Comparison of ENCODE assay signal across 25 cellular contexts in the genomic region with DNA sequence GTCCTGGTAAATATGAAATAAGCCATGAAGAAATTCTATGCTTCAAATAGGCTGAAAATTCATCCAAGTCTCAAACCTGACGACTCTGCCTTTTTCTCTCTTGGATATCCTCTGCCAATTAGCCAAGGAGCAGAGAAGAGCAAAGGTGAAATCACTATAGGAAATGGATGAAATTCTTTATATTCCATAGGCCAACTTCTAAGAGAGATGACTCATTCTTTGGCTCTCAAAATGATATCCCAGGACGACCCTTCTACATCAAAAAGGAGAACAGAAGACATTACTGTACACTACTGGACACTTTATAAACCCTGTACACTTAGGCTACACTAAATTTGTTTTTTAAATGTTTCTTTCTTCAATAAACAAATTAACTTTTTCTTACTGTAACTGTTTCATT. TPM values are rescaled to one million over a fixed set of nuclear protein-coding genes. Genes with fewer than 3 reads are reported as not detected.
A peak's percentile ranks its signal among the peaks of the same experiment; 100 is the strongest.
DNase-seq lines count a peak whose midpoint lies in the region; ATAC-seq and TF ChIP-seq lines count a peak whose summit lies in the region.
"Had no signal": no experiment of that assay in that cellular context is flagged by ENCODE, and none has a peak within 500 bp of the region (broad histone marks: within the 10 kb centered on the region; RNA-seq: fewer than 3 reads in every experiment).

No MANE protein-coding gene starts in this region.

- peak overlapping the region; percentile 2 for H2AFZ ChIP-seq in osteoblast (ENCODE audit: low read length)

- H3K36me3 ChIP-seq in osteoblast (ENCODE audit: insufficient read depth, low read length), result no peaks in the 10 kb centered on the region
- H3K36me3 ChIP-seq: HAP-1, thyroid gland had no signal

- DNase-seq in EL (peak; percentile 73), NCI-H226 (peak; percentile 65), cardiac fibroblast (ENCODE audit: low read depth in 2 of 2) (peak; percentile 65 to 70), osteoblast (ENCODE audit: insufficient read length, low spot score, missing footprints) (peak; percentile 13), sciatic nerve (ENCODE audit: low spot score) (no peak), omental fat pad (ENCODE audit: low spot score) (no peak), HPDE6-E6E7 (ENCODE audit: extremely low spot score) (no peak)
- DNase-seq: activated CD4-positive, alpha-beta T cell treated with anti-CD3 and anti-CD28 coated beads for 48 hours; activated CD8-positive, alpha-beta memory T cell treated with anti-CD3 and anti-CD28 coated beads, Interleukin-2, amount 10 ng/mL, durations not matched to agents 7 days and 5 days; CD4-positive, alpha-beta memory T cell; erythroblast; MM.1S; NCI-H1436 treated with DMSO at 0.1 percent for 48 hours; NCI-H69; OCI-M1; SHP77; small intestine; stimulated activated CD4-positive, alpha-beta T cell treated with anti-CD3 and anti-CD28 coated beads, Interleukin-2, amount 100 ng/mL, for 48 hours; stimulated activated naive CD4-positive, alpha-beta T cell treated with Interleukin-2 at 50 U/mL for 16 hours; thyroid gland had no signal

- H4K20me1 ChIP-seq in osteoblast (ENCODE audit: insufficient read depth, low read length), result no peaks in the 10 kb centered on the region

- H3K4me1 ChIP-seq in osteoblast (ENCODE audit: insufficient read depth, low read length), result peaks cover 7% of the 10 kb centered on the region

- TF ChIP-seq CTCF in cardiac fibroblast (IDR thresholded peaks at IDR 0.05; ENCODE audit: low read depth, low read length) (no peak), osteoblast (IDR thresholded peaks at IDR 0.05; ENCODE audit: extremely low read depth, low read depth, low read length) (no peak), omental fat pad (IDR thresholded peaks at IDR 0.05) (no peak)

- intact Hi-C loops in sciatic nerve (cut with DNase I), result no loop called here

- H3K27me3 ChIP-seq in osteoblast (ENCODE audit: insufficient read depth, low read length), result no peaks in the 10 kb centered on the region
- H3K27me3 ChIP-seq: thyroid gland had no signal

- no peaks in the 10 kb centered on the region for H3K9me3 ChIP-seq in osteoblast (ENCODE audit: low read depth, low read length)
- H3K9me3 ChIP-seq: HAP-1, thyroid gland had no signal

- H3K27ac ChIP-seq in osteoblast (ENCODE audit: low read depth, low read length), result no peak overlapping the region
- H3K27ac ChIP-seq: thyroid gland had no signal

- H3K79me2 ChIP-seq in osteoblast (ENCODE audit: insufficient read depth, low read length), result no peaks in the 10 kb centered on the region

- no peak for ATAC-seq in sciatic nerve
- no peak for ATAC-seq in omental fat pad (ENCODE audit: low FRiP score)
- ATAC-seq in HG03469 (IDR thresholded peaks at IDR 0.05; ENCODE audit: unreplicated experiment), result no peak
- ATAC-seq: activated CD8-positive, alpha-beta memory T cell treated with anti-CD3 and anti-CD28 coated beads, Interleukin-2, amount 10 ng/mL, durations not matched to agents 7 days and 5 days; activated T-helper 17 cell treated with anti-CD3 and anti-CD28 coated beads, Interleukin-2, amount 50 U/mL, for 72 hours; natural killer cell treated with Interleukin-12 subunit alpha and Interleukin-12 subunit beta and Interleukin-15 and Interleukin-18, amount 100 ng/mL, for 72 hours had no signal

- H3K4me3 ChIP-seq in cardiac fibroblast (replicated peaks in 1 of 2; ENCODE audit: low read depth in 2 of 2, low read length in 2 of 2) (no peak overlapping the region), osteoblast (ENCODE audit: insufficient read depth, low read length) (no peak overlapping the region)
- H3K4me3 ChIP-seq: HAP-1, thyroid gland had no signal

- peak overlapping the region; percentile 6 for H3K4me2 ChIP-seq in osteoblast (ENCODE audit: insufficient read depth, low read length)

RNA-seq across cellular contexts. Expression of gene PDE1A, which starts 22.7 kb away (rescaled TPM):
- total RNA-seq in osteoblast, result 42.0 and 69.2 TPM in 2 replicates
- total RNA-seq in sciatic nerve, result 45.7 TPM
- total RNA-seq in omental fat pad, result 10 to 100 TPM in 2 of 4 donors, 1 to 10 TPM in 2; 7.9 to 28.2 (median 13.1) TPM
- total RNA-seq: activated CD8-positive, alpha-beta memory T cell treated with anti-CD3 and anti-CD28 coated beads, Interleukin-2, amount 10 ng/mL, durations not matched to agents 7 days and 5 days; activated T-helper 17 cell treated with anti-CD3 and anti-CD28 coated beads, Interleukin-2, amount 50 U/mL, for 72 hours; CD4-positive, alpha-beta memory T cell; natural killer cell treated with Interleukin-12 subunit alpha and Interleukin-12 subunit beta and Interleukin-15 and Interleukin-18, amount 100 ng/mL, for 72 hours; T-helper 1 cell treated with Interleukin-12 subunit alpha and Interleukin-12 subunit beta and Interleukin-4 antibody, amounts not matched to agents 30 ng/mL and 1 ng/mL, for 36 hours had no signal

Comparison
In these comparisons a context has a peak if more than half of its experiments do, and no peak if none do; other contexts are left out.
1. DNase-seq: peak in EL (single experiment), NCI-H226 (single experiment), cardiac fibroblast (2 of 2) and osteoblast (single experiment); none in sciatic nerve (single experiment), omental fat pad (single experiment) and HPDE6-E6E7 (single experiment).